ENCODE assay signal across 7 cellular contexts in genomic region chr2:201327678-201328077, GRCh38. TPM values are rescaled to one million over a fixed set of nuclear protein-coding genes. Genes with fewer than 3 reads are reported as not detected.
"Had no signal": no experiment of that assay in that cellular context is flagged by ENCODE, and none has a peak within 500 bp of the region (broad histone marks: within the 10 kb centered on the region; RNA-seq: fewer than 3 reads in every experiment).

No MANE protein-coding gene starts in this region.

- DNase-seq: H7, HFFc6, IMR-90, KG1 had no signal

- ATAC-seq: GM23338, HCT116, K562 had no signal

- H3K4me1 Mint-ChIP-seq: GM23338 had no signal

- H3K27ac Mint-ChIP-seq: GM23338, HFFc6 had no signal

- H3K4me3 Mint-ChIP-seq: GM23338, HFFc6 had no signal

RNA-seq across cellular contexts. Expression of gene FLACC1, which starts 29.5 kb away (rescaled TPM):
- total RNA-seq: H7 had no signal
